8 cellular contexts compared by ENCODE assay signal in the genomic region with DNA sequence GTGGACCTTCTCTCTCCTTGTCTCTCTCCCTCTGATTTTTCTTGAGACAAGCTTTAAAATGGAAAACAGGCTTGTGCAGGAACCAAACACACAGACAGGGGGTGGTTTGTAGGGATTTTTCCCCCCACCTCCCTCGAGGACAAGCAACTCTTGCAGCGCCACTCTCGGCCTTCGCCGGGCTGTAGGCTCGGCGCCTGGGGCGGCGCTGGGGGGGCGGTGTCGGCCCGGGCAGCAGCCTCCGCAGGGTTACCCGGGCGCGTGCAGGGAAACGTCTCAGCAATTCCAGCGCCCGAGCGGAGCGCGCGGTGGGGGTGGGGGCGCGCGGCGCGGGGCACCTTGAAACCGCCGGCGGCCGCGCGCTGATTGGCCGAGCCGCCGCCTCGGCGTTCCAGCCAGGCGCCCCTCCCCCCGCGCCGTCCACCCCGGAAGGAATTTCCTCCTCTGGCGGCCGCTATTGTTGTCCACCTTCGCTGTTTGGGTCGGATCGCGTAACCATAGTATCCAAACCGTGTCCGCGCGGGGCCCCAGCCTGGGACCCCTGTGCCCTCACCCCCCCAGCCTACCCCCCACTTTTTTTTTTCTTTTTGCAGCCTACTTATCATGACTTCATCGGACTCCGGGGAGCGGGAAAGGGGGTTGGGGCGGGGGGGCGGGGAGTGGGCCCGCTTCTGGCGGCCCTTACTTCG. TPM values are rescaled to one million over a fixed set of nuclear protein-coding genes. Genes with fewer than 3 reads are reported as not detected.
A peak's percentile ranks its signal among the peaks of the same experiment; 100 is the strongest.
DNase-seq lines count a peak whose midpoint lies in the region; ATAC-seq and TF ChIP-seq lines count a peak whose summit lies in the region.

No MANE protein-coding gene starts in this region.

- no peak for TF ChIP-seq CTCF in left ventricle myocardium inferior (IDR thresholded peaks at IDR 0.05; ENCODE audit: borderline replicate concordance)
- TF ChIP-seq CTCF in prostate gland (IDR thresholded peaks at IDR 0.05), result peak in 3 of 4 experiments; percentile 9 to 38 (median 35)
- TF ChIP-seq CTCF in upper lobe of left lung (IDR thresholded peaks at IDR 0.05), result peak in 2 of 6 experiments; percentile 29 to 34

- TF ChIP-seq POLR2A in prostate gland (IDR thresholded peaks at IDR 0.05) (peak; percentile 10), upper lobe of left lung (IDR thresholded peaks at IDR 0.05) (peak in 2 of 4 donors; percentile 33 to 62)

- H3K27me3 ChIP-seq in left ventricle myocardium inferior (ENCODE audit: low read depth) (no peaks in the 10 kb centered on the region), prostate gland (replicated peaks; ENCODE audit: insufficient read depth) (no peaks in the 10 kb centered on the region), upper lobe of left lung (no peaks in the 10 kb centered on the region)

- peak; percentile 90 to 93 for ATAC-seq in upper lobe of left lung (ENCODE audit: low FRiP score in 2 of 2)

- under 1% methylated on average over 29 of the region's 62 CpGs for WGBS in prostate gland
- 0% methylated on average over 14 to 52 of the region's 62 CpGs for WGBS in upper lobe of left lung, 2 donors

- DNase-seq in DMS114 treated with DMSO at 0.1 percent for 48 hours (lab: John Stamatoyannopoulos, UW; ENCODE audit: unreplicated experiment) (peak; percentile 87), H4 (ENCODE audit: low spot score) (peak; percentile 86), NCI-H1417 treated with DMSO at 0.1 percent for 48 hours (lab: John Stamatoyannopoulos, UW) (peak; percentile 58), T-helper 1 cell (peak; percentile 58 to 75 (median 61)), amygdala (lab: John Stamatoyannopoulos, UW) (peak; percentile 45 to 92 (median 79)), left ventricle myocardium inferior (peak; percentile 95), prostate gland (ENCODE audit: low spot score) (peak; percentile 89), upper lobe of left lung (peak; percentile 90 to 98)

- H3K36me3 ChIP-seq in left ventricle myocardium inferior, result no peaks in the 10 kb centered on the region
- H3K36me3 ChIP-seq in prostate gland, result no peaks in the 10 kb centered on the region
- no peaks in the 10 kb centered on the region for H3K36me3 ChIP-seq in upper lobe of left lung

- TF ChIP-seq EP300 in upper lobe of left lung (IDR thresholded peaks at IDR 0.05), result no peak

- peak overlapping the region; percentile 95 for H3K27ac ChIP-seq in left ventricle myocardium inferior (replicated peaks)
- H3K27ac ChIP-seq in prostate gland, result peak overlapping the region; percentile 83 to 92
- H3K27ac ChIP-seq in upper lobe of left lung, result peak overlapping the region; percentile 87 to 96 (median 91)

- H3K9me3 ChIP-seq in left ventricle myocardium inferior (replicated peaks) (no peaks in the 10 kb centered on the region), prostate gland (no peaks in the 10 kb centered on the region), upper lobe of left lung (no peaks in the 10 kb centered on the region)

- H3K4me1 ChIP-seq in left ventricle myocardium inferior, result peaks cover 42% of the 10 kb centered on the region
- H3K4me1 ChIP-seq in prostate gland (replicated peaks), result peaks cover 4% of the 10 kb centered on the region
- H3K4me1 ChIP-seq in upper lobe of left lung, result peaks cover 16 to 43% (median 23%) of the 10 kb centered on the region in 4 donors

- intact Hi-C loops in left ventricle myocardium inferior (cut with micrococcal nuclease) (no loop called here), prostate gland (cut with DNase I) (loop anchor here (1.0 to 10.0 kb wide), 4 partner anchors 81 to 623 kb away; no protein-coding TSS in a partner anchor)

- H3K4me3 ChIP-seq in left ventricle myocardium inferior (peak overlapping the region; percentile 79), prostate gland (peak overlapping the region; percentile 52 to 54), upper lobe of left lung (peak overlapping the region; percentile 62 to 86 (median 67))

RNA-seq across cellular contexts. Expression of gene ACOT11, which starts 59.8 kb away (rescaled TPM):
- 1.5 and 1.6 TPM in 2 replicates for total RNA-seq in H4 (2014; rRNA removed; shearing (Covaris generic))
- total RNA-seq in left ventricle myocardium inferior, result 64.8 TPM
- 10 to 100 TPM in 1 of 2 donors, 1 to 10 TPM in 1; 6.7 to 18.6 TPM for total RNA-seq in prostate gland
- total RNA-seq in upper lobe of left lung, result 10 to 100 TPM in 1 of 6 donors, 1 to 10 TPM in 5; 2.3 to 13.6 (median 7.0) TPM

Comparison
In these comparisons a context has a peak if more than half of its experiments do, and no peak if none do; other contexts are left out.
1. Peak in every context shown above with its lines: DNase-seq, ATAC-seq, H3K4me3 ChIP-seq and H3K27ac ChIP-seq.